9 cellular contexts compared by ENCODE assay signal in the genomic region with DNA sequence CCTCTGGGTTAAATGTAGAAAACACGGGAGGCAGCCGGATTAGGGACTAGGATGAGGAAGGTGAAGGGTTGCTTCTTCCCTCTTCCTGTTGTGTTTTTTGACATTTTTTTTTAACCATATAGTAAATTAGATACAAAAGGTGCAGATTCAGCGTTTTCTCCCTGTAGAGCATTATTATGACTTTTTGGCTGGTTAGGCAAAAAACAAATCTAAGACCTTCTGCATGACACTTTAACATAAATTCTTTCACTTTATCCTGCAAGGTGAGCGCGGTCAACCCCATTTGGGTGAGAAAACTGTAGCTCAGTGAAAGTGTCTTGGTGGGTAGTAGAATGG. TPM values are rescaled to one million over a fixed set of nuclear protein-coding genes. Genes with fewer than 3 reads are reported as not detected.
DNase-seq lines count a peak whose midpoint lies in the region; ATAC-seq and TF ChIP-seq lines count a peak whose summit lies in the region.
"Had no signal": no experiment of that assay in that cellular context is flagged by ENCODE, and none has a peak within 500 bp of the region (broad histone marks: within the 10 kb centered on the region; RNA-seq: fewer than 3 reads in every experiment).

No MANE protein-coding gene starts in this region.

- no peaks in the 10 kb centered on the region for H3K36me3 ChIP-seq in H7 (replicated peaks; ENCODE audit: control insufficient read depth, insufficient read depth, low read length)
- H3K36me3 ChIP-seq in SU-DHL-6 (ENCODE audit: low read length), result no peaks in the 10 kb centered on the region
- H3K36me3 ChIP-seq in sigmoid colon, result no peaks in the 10 kb centered on the region
- H3K36me3 ChIP-seq: neutrophil had no signal

- no peaks in the 10 kb centered on the region for H3K79me2 ChIP-seq in SU-DHL-6 (ENCODE audit: insufficient read depth, low read length)

- H3K4me1 ChIP-seq in right cardiac atrium (ENCODE audit: control insufficient read depth, insufficient read depth, low read length) (no peaks in the 10 kb centered on the region), sigmoid colon (peaks cover 0 to 22% (median 18%) of the 10 kb centered on the region in 4 donors)

- H3K9me3 ChIP-seq in SU-DHL-6 (ENCODE audit: insufficient read depth, low read length) (no peaks in the 10 kb centered on the region), right cardiac atrium (ENCODE audit: control insufficient read depth, low read length) (no peaks in the 10 kb centered on the region), sigmoid colon (no peaks in the 10 kb centered on the region)
- H3K9me3 ChIP-seq: neutrophil had no signal

- WGBS in right cardiac atrium, result 35% methylated on average over 5 of the region's 5 CpGs
- 33 to 38% methylated on average over 5 of the region's 5 CpGs for WGBS in sigmoid colon, 2 donors

- H3K4me2 ChIP-seq in SU-DHL-6 (ENCODE audit: low read depth, low read length, poor library complexity, severe bottlenecking), result peak overlapping the region; percentile 74

- peaks cover 18% of the 10 kb centered on the region for H3K27me3 ChIP-seq in H7 (ENCODE audit: control insufficient read depth, insufficient read depth, low read length)
- H3K27me3 ChIP-seq in SU-DHL-6 (ENCODE audit: low read length), result no peaks in the 10 kb centered on the region
- H3K27me3 ChIP-seq in right cardiac atrium (ENCODE audit: control insufficient read depth, insufficient read depth), result no peaks in the 10 kb centered on the region
- peaks cover 5 to 47% (median 35%) of the 10 kb centered on the region in 3 donors for H3K27me3 ChIP-seq in sigmoid colon

- intact Hi-C loops in right cardiac atrium (cut with DNase I), result no loop called here
- intact Hi-C loops in sigmoid colon (cut with DNase I), result no loop called here

- H4K20me1 ChIP-seq in SU-DHL-6 (ENCODE audit: low read depth, low read length), result no peaks in the 10 kb centered on the region; the same call in 1 of the 2 replicates

- H3K9me2 ChIP-seq in SU-DHL-6 (replicated peaks; ENCODE audit: insufficient read depth, low read length), result no peaks in the 10 kb centered on the region

- peak overlapping the region; percentile 66 for H3K9ac ChIP-seq in SU-DHL-6 (ENCODE audit: low read length)

- DNase-seq in H7 (no peak), right cardiac atrium (no peak), sigmoid colon (no peak), DMS114 treated with DMSO at 0.1 percent for 48 hours (lab: John Stamatoyannopoulos, UW; ENCODE audit: unreplicated experiment) (no peak)
- DNase-seq in activated CD8-positive, alpha-beta memory T cell treated with anti-CD3 and anti-CD28 coated beads, Interleukin-2, amount 50 U/mL, for 4 hours, result no peak
- DNase-seq in activated CD4-positive, alpha-beta T cell treated with anti-CD3 and anti-CD28 coated beads, Interleukin-2, amount 50 U/mL, for 1 hour, result no peak

- no peak overlapping the region for H3K27ac ChIP-seq in SU-DHL-6 (ENCODE audit: low read depth, low read length)
- no peak overlapping the region for H3K27ac ChIP-seq in right cardiac atrium (ENCODE audit: low read length)
- H3K27ac ChIP-seq in sigmoid colon, result no peak overlapping the region
- H3K27ac ChIP-seq: neutrophil had no signal

- H2AFZ ChIP-seq in SU-DHL-6 (ENCODE audit: low read depth, low read length, severe bottlenecking), result peak overlapping the region; percentile 93

- H3K4me3 ChIP-seq in H7 (ENCODE audit: insufficient read depth, low read depth, low read length), result peak overlapping the region; percentile 67
- peak overlapping the region; percentile 81 for H3K4me3 ChIP-seq in SU-DHL-6 (ENCODE audit: insufficient read depth, low read length, poor library complexity, severe bottlenecking)
- H3K4me3 ChIP-seq in right cardiac atrium (ENCODE audit: low read length), result peak overlapping the region; percentile 62
- peak overlapping the region in 3 of 4 donors; percentile 53 to 62 (median 61) for H3K4me3 ChIP-seq in sigmoid colon

- ATAC-seq in right cardiac atrium (no peak), GM21528 (IDR thresholded peaks at IDR 0.05; ENCODE audit: low FRiP score, unreplicated experiment) (no peak)

- TF ChIP-seq POLR2A in sigmoid colon (IDR thresholded peaks at IDR 0.05), result no peak

- TF ChIP-seq CTCF in SU-DHL-6 (IDR thresholded peaks at IDR 0.05; ENCODE audit: insufficient read depth, low read length, poor library complexity, severe bottlenecking) (no peak), sigmoid colon (IDR thresholded peaks at IDR 0.05) (no peak)

- no peak for TF ChIP-seq EP300 in sigmoid colon (IDR thresholded peaks at IDR 0.05)

- peaks cover 3% of the 10 kb centered on the region for H3F3A ChIP-seq in SU-DHL-6 (ENCODE audit: insufficient read depth)

RNA-seq across cellular contexts. Expression of gene SLC16A10, which starts 1.3 kb away (rescaled TPM):
- 5.1 and 7.9 TPM in 2 replicates for total RNA-seq in H7 (2014; rRNA removed; shearing (Covaris generic))
- total RNA-seq in right cardiac atrium (10 to 100 TPM in 1 of 4 donors, 1 to 10 TPM in 3; 5.0 to 11.3 (median 5.4) TPM), sigmoid colon (under 1 TPM; 0.36 to 0.99 (median 0.89) TPM)
- polyA plus RNA-seq in right cardiac atrium (2.2 TPM), sigmoid colon (1 to 10 TPM in 1 of 3 donors, under 1 TPM in 2; under 0.01 to 1.2 (median 0.23) TPM)
